Comparison of ENCODE assay signal across 7 cellular contexts in the genomic region with DNA sequence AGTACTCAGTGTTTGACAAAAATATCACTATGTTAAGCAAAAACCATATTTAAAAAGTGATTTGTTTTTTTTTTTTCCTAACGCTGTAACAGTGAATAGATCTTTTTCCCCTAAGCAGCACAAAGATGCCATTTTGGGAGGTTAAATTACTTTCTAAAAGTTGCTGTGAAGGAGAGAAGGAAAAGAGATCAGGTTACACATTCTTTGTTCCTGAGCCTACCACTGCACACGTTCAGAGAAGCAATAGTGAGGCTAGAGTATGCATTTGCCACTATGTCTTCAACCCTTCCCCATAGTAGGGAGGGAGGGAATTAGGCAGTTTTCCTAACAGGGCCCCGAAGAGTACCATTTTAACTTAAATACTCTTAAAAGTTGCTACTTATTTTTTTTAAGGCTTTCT. TPM values are rescaled to one million over a fixed set of nuclear protein-coding genes. Genes with fewer than 3 reads are reported as not detected.
DNase-seq lines count a peak whose midpoint lies in the region; ATAC-seq and TF ChIP-seq lines count a peak whose summit lies in the region.

No MANE protein-coding gene starts in this region.

- H3K27me3 ChIP-seq in thoracic aorta (replicated peaks; ENCODE audit: insufficient read depth) (no peaks in the 10 kb centered on the region), tibial nerve (no peaks in the 10 kb centered on the region)

- WGBS in tibial nerve, 2 donors: 13 to 19% methylated on average over 3 of the region's 3 CpGs

- H3K27me3 Mint-ChIP-seq in HFFc6 (ENCODE audit: insufficient read depth): peaks cover 3% of the 10 kb centered on the region; the same call in 1 of the 2 replicates
- no peaks in the 10 kb centered on the region for H3K27me3 Mint-ChIP-seq in activated naive CD8-positive, alpha-beta T cell treated with anti-CD3 and anti-CD28 coated beads for 36 hours

- intact Hi-C loops in left ventricle myocardium superior (cut with micrococcal nuclease): no loop called here

- H3K27ac Mint-ChIP-seq in HFFc6: peak overlapping the region; percentile 80
- H3K27ac Mint-ChIP-seq in activated naive CD8-positive, alpha-beta T cell treated with anti-CD3 and anti-CD28 coated beads for 36 hours: no peak overlapping the region

- H3K4me3 Mint-ChIP-seq in HFFc6: peak overlapping the region; percentile 74
- no peak overlapping the region for H3K4me3 Mint-ChIP-seq in activated naive CD8-positive, alpha-beta T cell treated with anti-CD3 and anti-CD28 coated beads for 36 hours

- peak overlapping the region; percentile 63 for H3K9ac ChIP-seq in SK-N-MC (ENCODE audit: insufficient read length)

- DNase-seq in HFFc6 (peak; percentile 70), SK-N-MC (ENCODE audit: low read depth, low spot score) (peak; percentile 57), left ventricle myocardium superior (no peak), thoracic aorta (ENCODE audit: low spot score) (no peak), tibial nerve (ENCODE audit: low spot score in 2 of 2) (no peak)
- DNase-seq in activated naive CD8-positive, alpha-beta T cell treated with anti-CD3 and anti-CD28 coated beads for 36 hours: no peak

- peak overlapping the region; percentile 49; the same call in 1 of the 2 replicates for H3K4me3 ChIP-seq in SK-N-MC
- peak overlapping the region; percentile 1 for H3K4me3 ChIP-seq in thoracic aorta
- H3K4me3 ChIP-seq in tibial nerve: no peak overlapping the region

- H3K9me3 Mint-ChIP-seq in HFFc6: no peaks in the 10 kb centered on the region
- peaks cover 2% of the 10 kb centered on the region for H3K9me3 Mint-ChIP-seq in activated naive CD8-positive, alpha-beta T cell treated with anti-CD3 and anti-CD28 coated beads for 36 hours

- no peaks in the 10 kb centered on the region for H3K36me3 ChIP-seq in SK-N-MC (ENCODE audit: insufficient read depth, low read length)
- no peaks in the 10 kb centered on the region for H3K36me3 ChIP-seq in thoracic aorta
- peaks cover 0 to 7% (median 0%) of the 10 kb centered on the region in 3 donors for H3K36me3 ChIP-seq in tibial nerve

- H3K9me3 ChIP-seq in SK-N-MC (ENCODE audit: low read depth, low read length) (no peaks in the 10 kb centered on the region), thoracic aorta (no peaks in the 10 kb centered on the region), tibial nerve (no peaks in the 10 kb centered on the region)

- H3K27ac ChIP-seq in SK-N-MC: peak overlapping the region; percentile 94
- H3K27ac ChIP-seq in thoracic aorta: peak overlapping the region; percentile 39 to 72
- peak overlapping the region in 2 of 4 donors; percentile 3 to 75 for H3K27ac ChIP-seq in tibial nerve

- no peak for TF ChIP-seq EP300 in tibial nerve (IDR thresholded peaks at IDR 0.05)

- H3K4me1 ChIP-seq in thoracic aorta (ENCODE audit: control insufficient read depth in 1 of 2, low read depth in 2 of 2) (peaks cover 36 to 73% of the 10 kb centered on the region in 2 donors), tibial nerve (peaks cover 0 to 61% (median 10%) of the 10 kb centered on the region in 4 donors)

- no peaks in the 10 kb centered on the region for H3K36me3 Mint-ChIP-seq in HFFc6 (ENCODE audit: low read depth)
- H3K36me3 Mint-ChIP-seq in activated naive CD8-positive, alpha-beta T cell treated with anti-CD3 and anti-CD28 coated beads for 36 hours: no peaks in the 10 kb centered on the region

- TF ChIP-seq POLR2A in tibial nerve (IDR thresholded peaks at IDR 0.05): no peak

- TF ChIP-seq CTCF in HFFc6 (IDR thresholded peaks at IDR 0.05) (no peak), thoracic aorta (IDR thresholded peaks at IDR 0.05) (no peak), tibial nerve (IDR thresholded peaks at IDR 0.05) (no peak)

- ATAC-seq in left ventricle myocardium superior (peak; percentile 69), thoracic aorta (ENCODE audit: insufficient number of reproducible peaks, low FRiP score, low read depth) (no peak), GM21360 (IDR thresholded peaks at IDR 0.05; ENCODE audit: unreplicated experiment) (no peak)

- peaks cover 39% of the 10 kb centered on the region for H3K4me1 Mint-ChIP-seq in HFFc6 (ENCODE audit: low read depth)
- peaks cover 17% of the 10 kb centered on the region for H3K4me1 Mint-ChIP-seq in activated naive CD8-positive, alpha-beta T cell treated with anti-CD3 and anti-CD28 coated beads for 36 hours

RNA-seq across cellular contexts. Expression of gene BMPR1A, which starts 38.9 kb away (rescaled TPM):
- 10 to 100 TPM; 41.9 to 50.5 (median 46.6) TPM for total RNA-seq in HFFc6 (2021; fragmentation: NEBNext Ultra II Directional; extraction: Animal tissue kit (Norgen Biotek cat#: 25700))
- 48.4 TPM for total RNA-seq in left ventricle myocardium superior
- 100 to 1,000 TPM in 1 of 2 donors, 10 to 100 TPM in 1; 69.0 to 130 TPM for total RNA-seq in thoracic aorta
- total RNA-seq in activated naive CD8-positive, alpha-beta T cell treated with anti-CD3 and anti-CD28 coated beads for 36 hours: 1 to 10 TPM; 7.5 to 8.4 TPM
- 10 to 100 TPM; 35.7 to 51.3 (median 42.8) TPM for total RNA-seq in tibial nerve

Comparison
In these comparisons a context has a peak if more than half of its experiments do, and no peak if none do; other contexts are left out.
1. DNase-seq: peak in HFFc6 (single experiment) and SK-N-MC (single experiment); none in left ventricle myocardium superior (single experiment), thoracic aorta (single experiment), activated naive CD8-positive, alpha-beta T cell treated with anti-CD3 and anti-CD28 coated beads for 36 hours (single experiment) and tibial nerve (0 of 2).
2. H3K4me3 ChIP-seq: peak in SK-N-MC (single experiment) and thoracic aorta (single experiment); none in tibial nerve (0 of 4).